In genomic region chr13:20475927-20476691, GRCh38 we compare ENCODE assay signal across 8 cellular contexts. TPM values are rescaled to one million over a fixed set of nuclear protein-coding genes. Genes with fewer than 3 reads are reported as not detected.
DNase-seq lines count a peak whose midpoint lies in the region; ATAC-seq lines count a peak whose summit lies in the region.

No MANE protein-coding gene starts in this region.

- H3K9me3 ChIP-seq in MG63, result no peaks in the 10 kb centered on the region

- H3K27me3 ChIP-seq in MG63, result no peaks in the 10 kb centered on the region

- ATAC-seq in GM19463 (IDR thresholded peaks at IDR 0.05; ENCODE audit: unreplicated experiment) (peak; percentile 96), HG03469 (IDR thresholded peaks at IDR 0.05; ENCODE audit: unreplicated experiment) (peak; percentile 93), left lobe of liver (peak; percentile 69)
- ATAC-seq in stimulated activated naive CD8-positive, alpha-beta T cell treated with anti-CD3 and anti-CD28 coated beads, Interleukin-15, Interleukin-2, amounts not matched to agents 100 U/mL and 50 U/mL, for 24 hours, result peak; percentile 97

- DNase-seq in CD1c-positive myeloid dendritic cell (ENCODE audit: extremely low spot score), result peak; percentile 8
- peak; percentile 40 to 45 for DNase-seq in activated CD8-positive, alpha-beta memory T cell treated with anti-CD3 and anti-CD28 coated beads for 1 hour (ENCODE audit: extremely low read depth in 1 of 2, low read depth in 1 of 2)
- DNase-seq in left lobe of liver (ENCODE audit: low spot score), result no peak
- DNase-seq in stimulated activated naive CD8-positive, alpha-beta T cell treated with anti-CD3 and anti-CD28 coated beads, Interleukin-15, Interleukin-2, amounts not matched to agents 100 U/mL and 50 U/mL, for 24 hours, result peak; percentile 65
- no peak for DNase-seq in NCI-H226
- no peak for DNase-seq in MG63

- H3K36me3 ChIP-seq in MG63, result no peaks in the 10 kb centered on the region

- no peak overlapping the region for H3K4me3 ChIP-seq in MG63

RNA-seq across cellular contexts. Expression of gene CRYL1, which starts 49.5 kb away (rescaled TPM):
- total RNA-seq in left lobe of liver, result 174 TPM
- 4.3 and 22.9 TPM in 2 replicates for total RNA-seq in MG63 (2014; rRNA removed; shearing (Covaris generic); ENCODE audit: low replicate concordance)

Comparison
In these comparisons a context has a peak if more than half of its experiments do, and no peak if none do; other contexts are left out.
1. DNase-seq: peak in CD1c-positive myeloid dendritic cell (single experiment), activated CD8-positive, alpha-beta memory T cell treated with anti-CD3 and anti-CD28 coated beads for 1 hour (2 of 2) and stimulated activated naive CD8-positive, alpha-beta T cell treated with anti-CD3 and anti-CD28 coated beads, Interleukin-15, Interleukin-2, amounts not matched to agents 100 U/mL and 50 U/mL, for 24 hours (single experiment); none in left lobe of liver (single experiment), NCI-H226 (single experiment) and MG63 (single experiment).
2. Peak in every context shown above with its lines, with median percentiles within 50 percentile points of each other: ATAC-seq.